Comparison of ENCODE assay signal across 1 cellular context in genomic region chr10:35396560-35397434, GRCh38.
A peak's percentile ranks its signal among the peaks of the same experiment; 100 is the strongest.
TF ChIP-seq lines count a peak whose summit lies in the region.

No MANE protein-coding gene starts in this region.

TF ChIP-seq in HepG2, 621 proteins besides CTCF, POLR2A, EP300 and RAD21 (continued from another document):
- TF ChIP-seq, protein P1, sequence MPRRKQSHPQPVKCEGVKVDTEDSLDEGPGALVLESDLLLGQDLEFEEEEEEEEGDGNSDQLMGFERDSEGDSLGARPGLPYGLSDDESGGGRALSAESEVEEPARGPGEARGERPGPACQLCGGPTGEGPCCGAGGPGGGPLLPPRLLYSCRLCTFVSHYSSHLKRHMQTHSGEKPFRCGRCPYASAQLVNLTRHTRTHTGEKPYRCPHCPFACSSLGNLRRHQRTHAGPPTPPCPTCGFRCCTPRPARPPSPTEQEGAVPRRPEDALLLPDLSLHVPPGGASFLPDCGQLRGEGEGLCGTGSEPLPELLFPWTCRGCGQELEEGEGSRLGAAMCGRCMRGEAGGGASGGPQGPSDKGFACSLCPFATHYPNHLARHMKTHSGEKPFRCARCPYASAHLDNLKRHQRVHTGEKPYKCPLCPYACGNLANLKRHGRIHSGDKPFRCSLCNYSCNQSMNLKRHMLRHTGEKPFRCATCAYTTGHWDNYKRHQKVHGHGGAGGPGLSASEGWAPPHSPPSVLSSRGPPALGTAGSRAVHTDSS (CRISPR knock-in tag; conservative IDR thresholded peaks at IDR 0.05): no peak
- TF ChIP-seq ZBTB43 (CRISPR knock-in tag; conservative IDR thresholded peaks at IDR 0.05) (peak; percentile 93), TOE1 (CRISPR knock-in tag; IDR thresholded peaks at IDR 0.05) (no peak), RARA (CRISPR knock-in tag; IDR thresholded peaks at IDR 0.05) (peak; percentile 30; the same call in 1 of the 2 replicates), ARID5B (CRISPR knock-in tag; IDR thresholded peaks at IDR 0.05) (peak; percentile 48; the same call in 1 of the 2 replicates), ZBTB38 (CRISPR knock-in tag; IDR thresholded peaks at IDR 0.05) (peak; percentile 78), ZMYM4 (CRISPR knock-in tag; IDR thresholded peaks at IDR 0.05) (peak; percentile 43; the same call in 1 of the 2 replicates), ZNF292 (CRISPR knock-in tag; IDR thresholded peaks at IDR 0.05; ENCODE audit: borderline replicate concordance, low read depth) (peak; percentile 88), IRF1 (CRISPR knock-in tag; IDR thresholded peaks at IDR 0.05; ENCODE audit: low read depth) (no peak), SALL1 (CRISPR knock-in tag; IDR thresholded peaks at IDR 0.05) (peak; percentile 80), ZSCAN9 (CRISPR knock-in tag; IDR thresholded peaks at IDR 0.05; ENCODE audit: borderline replicate concordance) (no peak), MTF1 (CRISPR knock-in tag; IDR thresholded peaks at IDR 0.05) (no peak), ZNF124 (CRISPR knock-in tag; IDR thresholded peaks at IDR 0.05) (peak; percentile 43; the same call in 1 of the 2 replicates), ZNF367 (CRISPR knock-in tag; IDR thresholded peaks at IDR 0.05; ENCODE audit: borderline replicate concordance) (no peak)
- TF ChIP-seq, protein P2, sequence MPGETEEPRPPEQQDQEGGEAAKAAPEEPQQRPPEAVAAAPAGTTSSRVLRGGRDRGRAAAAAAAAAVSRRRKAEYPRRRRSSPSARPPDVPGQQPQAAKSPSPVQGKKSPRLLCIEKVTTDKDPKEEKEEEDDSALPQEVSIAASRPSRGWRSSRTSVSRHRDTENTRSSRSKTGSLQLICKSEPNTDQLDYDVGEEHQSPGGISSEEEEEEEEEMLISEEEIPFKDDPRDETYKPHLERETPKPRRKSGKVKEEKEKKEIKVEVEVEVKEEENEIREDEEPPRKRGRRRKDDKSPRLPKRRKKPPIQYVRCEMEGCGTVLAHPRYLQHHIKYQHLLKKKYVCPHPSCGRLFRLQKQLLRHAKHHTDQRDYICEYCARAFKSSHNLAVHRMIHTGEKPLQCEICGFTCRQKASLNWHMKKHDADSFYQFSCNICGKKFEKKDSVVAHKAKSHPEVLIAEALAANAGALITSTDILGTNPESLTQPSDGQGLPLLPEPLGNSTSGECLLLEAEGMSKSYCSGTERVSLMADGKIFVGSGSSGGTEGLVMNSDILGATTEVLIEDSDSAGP (CRISPR knock-in tag; IDR thresholded peaks at IDR 0.05; ENCODE audit: borderline replicate concordance): peak; percentile 20; the same call in 1 of the 2 replicates
- TF ChIP-seq, protein P3, sequence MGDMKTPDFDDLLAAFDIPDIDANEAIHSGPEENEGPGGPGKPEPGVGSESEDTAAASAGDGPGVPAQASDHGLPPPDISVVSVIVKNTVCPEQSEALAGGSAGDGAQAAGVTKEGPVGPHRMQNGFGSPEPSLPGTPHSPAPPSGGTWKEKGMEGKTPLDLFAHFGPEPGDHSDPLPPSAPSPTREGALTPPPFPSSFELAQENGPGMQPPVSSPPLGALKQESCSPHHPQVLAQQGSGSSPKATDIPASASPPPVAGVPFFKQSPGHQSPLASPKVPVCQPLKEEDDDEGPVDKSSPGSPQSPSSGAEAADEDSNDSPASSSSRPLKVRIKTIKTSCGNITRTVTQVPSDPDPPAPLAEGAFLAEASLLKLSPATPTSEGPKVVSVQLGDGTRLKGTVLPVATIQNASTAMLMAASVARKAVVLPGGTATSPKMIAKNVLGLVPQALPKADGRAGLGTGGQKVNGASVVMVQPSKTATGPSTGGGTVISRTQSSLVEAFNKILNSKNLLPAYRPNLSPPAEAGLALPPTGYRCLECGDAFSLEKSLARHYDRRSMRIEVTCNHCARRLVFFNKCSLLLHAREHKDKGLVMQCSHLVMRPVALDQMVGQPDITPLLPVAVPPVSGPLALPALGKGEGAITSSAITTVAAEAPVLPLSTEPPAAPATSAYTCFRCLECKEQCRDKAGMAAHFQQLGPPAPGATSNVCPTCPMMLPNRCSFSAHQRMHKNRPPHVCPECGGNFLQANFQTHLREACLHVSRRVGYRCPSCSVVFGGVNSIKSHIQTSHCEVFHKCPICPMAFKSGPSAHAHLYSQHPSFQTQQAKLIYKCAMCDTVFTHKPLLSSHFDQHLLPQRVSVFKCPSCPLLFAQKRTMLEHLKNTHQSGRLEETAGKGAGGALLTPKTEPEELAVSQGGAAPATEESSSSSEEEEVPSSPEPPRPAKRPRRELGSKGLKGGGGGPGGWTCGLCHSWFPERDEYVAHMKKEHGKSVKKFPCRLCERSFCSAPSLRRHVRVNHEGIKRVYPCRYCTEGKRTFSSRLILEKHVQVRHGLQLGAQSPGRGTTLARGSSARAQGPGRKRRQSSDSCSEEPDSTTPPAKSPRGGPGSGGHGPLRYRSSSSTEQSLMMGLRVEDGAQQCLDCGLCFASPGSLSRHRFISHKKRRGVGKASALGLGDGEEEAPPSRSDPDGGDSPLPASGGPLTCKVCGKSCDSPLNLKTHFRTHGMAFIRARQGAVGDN (CRISPR knock-in tag; IDR thresholded peaks at IDR 0.05): peak; percentile 70
